2 cellular contexts compared by ENCODE assay signal in genomic region chr12:54008260-54008552, GRCh38.
A peak's percentile ranks its signal among the peaks of the same experiment; 100 is the strongest.
TF ChIP-seq lines count a peak whose summit lies in the region.

No MANE protein-coding gene starts in this region.

TF ChIP-seq in A549, 52 proteins besides CTCF, POLR2A, EP300 and RAD21:
- no peak for TF ChIP-seq JUN (IDR thresholded peaks at IDR 0.05)
- TF ChIP-seq E2F6 (IDR thresholded peaks at IDR 0.05; ENCODE audit: borderline replicate concordance, low read depth): no peak
- TF ChIP-seq ESRRA (IDR thresholded peaks at IDR 0.05; ENCODE audit: borderline replicate concordance, low read length): no peak
- no peak for TF ChIP-seq HDAC2 (IDR thresholded peaks at IDR 0.05)
- no peak for TF ChIP-seq HOXB13 (CRISPR knock-in tag; IDR thresholded peaks at IDR 0.05; ENCODE audit: low read depth)
- TF ChIP-seq FOSL2 (IDR thresholded peaks at IDR 0.05): no peak
- TF ChIP-seq FOSL2 (CRISPR knock-in tag; IDR thresholded peaks at IDR 0.05): no peak
- TF ChIP-seq, protein P1, sequence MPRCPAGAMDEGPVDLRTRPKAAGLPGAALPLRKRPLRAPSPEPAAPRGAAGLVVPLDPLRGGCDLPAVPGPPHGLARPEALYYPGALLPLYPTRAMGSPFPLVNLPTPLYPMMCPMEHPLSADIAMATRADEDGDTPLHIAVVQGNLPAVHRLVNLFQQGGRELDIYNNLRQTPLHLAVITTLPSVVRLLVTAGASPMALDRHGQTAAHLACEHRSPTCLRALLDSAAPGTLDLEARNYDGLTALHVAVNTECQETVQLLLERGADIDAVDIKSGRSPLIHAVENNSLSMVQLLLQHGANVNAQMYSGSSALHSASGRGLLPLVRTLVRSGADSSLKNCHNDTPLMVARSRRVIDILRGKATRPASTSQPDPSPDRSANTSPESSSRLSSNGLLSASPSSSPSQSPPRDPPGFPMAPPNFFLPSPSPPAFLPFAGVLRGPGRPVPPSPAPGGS (IDR thresholded peaks at IDR 0.05): no peak

TF ChIP-seq in H1, 55 proteins besides CTCF, POLR2A, EP300 and RAD21:
- TF ChIP-seq RNF2 (IDR thresholded peaks at IDR 0.05; ENCODE audit: borderline replicate concordance, low read depth, low read length, missing control alignments, poor library complexity, severe bottlenecking): peak; percentile 24
- no peak for TF ChIP-seq POLR2AphosphoS5 (IDR thresholded peaks at IDR 0.05; ENCODE audit: low read depth, low read length)
